Comparison of ENCODE assay signal across 8 cellular contexts in genomic region chr7:143008007-143008901, GRCh38. TPM values are rescaled to one million over a fixed set of nuclear protein-coding genes. Genes with fewer than 3 reads are reported as not detected.
DNase-seq lines count a peak whose midpoint lies in the region; ATAC-seq and TF ChIP-seq lines count a peak whose summit lies in the region.

No MANE protein-coding gene starts in this region.

- no peaks in the 10 kb centered on the region for H3K9me3 ChIP-seq in BE2C
- no peaks in the 10 kb centered on the region for H3K9me3 ChIP-seq in lower lobe of right lung

- DNase-seq in BE2C (peak; percentile 74), NCI-H460 (ENCODE audit: extremely low read depth, low read depth) (peak; percentile 73), dermis microvascular lymphatic vessel endothelial cell (ENCODE audit: low read depth in 2 of 2) (peak; percentile 29 to 59), lower lobe of right lung (peak; percentile 85)
- DNase-seq in activated CD4-positive, alpha-beta T cell treated with anti-CD3 and anti-CD28 coated beads, Interleukin-2, amount 50 U/mL, for 4 hours: peak; percentile 77 to 83
- DNase-seq in stimulated activated CD8-positive, alpha-beta memory T cell treated with anti-CD3 and anti-CD28 coated beads, Interleukin-15, amount 100 ng/mL, for 24 hours (ENCODE audit: low read depth): peak; percentile 75

- no peaks in the 10 kb centered on the region for H3K27me3 ChIP-seq in BE2C
- H3K27me3 ChIP-seq in lower lobe of right lung (ENCODE audit: low read depth): peaks cover 4% of the 10 kb centered on the region

- no peak overlapping the region for H3K4me3 ChIP-seq in BE2C (ENCODE audit: low read depth, low read length)
- H3K4me3 ChIP-seq in lower lobe of right lung: no peak overlapping the region

- H3K27ac ChIP-seq in lower lobe of right lung: no peak overlapping the region

- intact Hi-C loops in lower lobe of right lung (cut with DNase I): loop anchor here (5.0 kb wide), 1 partner anchor 209 kb away; no protein-coding TSS in a partner anchor

- H3K4me1 ChIP-seq in BE2C: no peaks in the 10 kb centered on the region
- peaks cover 1% of the 10 kb centered on the region for H3K4me1 ChIP-seq in lower lobe of right lung

- H3K36me3 ChIP-seq in BE2C (no peaks in the 10 kb centered on the region), lower lobe of right lung (no peaks in the 10 kb centered on the region)

- TF ChIP-seq CTCF in BE2C (IDR thresholded peaks at IDR 0.05; ENCODE audit: low read depth, low read length): peak; percentile 93
- peak; percentile 96 for TF ChIP-seq CTCF in lower lobe of right lung (IDR thresholded peaks at IDR 0.05)

- ATAC-seq in GM18907 (IDR thresholded peaks at IDR 0.05; ENCODE audit: unreplicated experiment) (peak; percentile 93), HG03095 (IDR thresholded peaks at IDR 0.05; ENCODE audit: unreplicated experiment) (peak; percentile 91), lower lobe of right lung (peak; percentile 93 to 96)

RNA-seq across cellular contexts. Expression of gene OR9A2, which starts 18.7 kb away (rescaled TPM):
- not detected for polyA plus RNA-seq in BE2C (2012; ENCODE audit: insufficient read depth, insufficient read length, low read depth)
- not detected in 2 replicates for total RNA-seq in NCI-H460 (2014; rRNA removed; shearing (Covaris generic))
- polyA plus RNA-seq in NCI-H460 (2014; cell fraction: nucleus; rRNA removed): 0.15 TPM in 1 of 2 replicates, not detected in the other
- not detected in 2 replicates for total RNA-seq in dermis microvascular lymphatic vessel endothelial cell
- not detected for total RNA-seq in lower lobe of right lung

RNA-seq across cellular contexts. Expression of gene OR6V1, which starts 43.9 kb away (rescaled TPM):
- polyA plus RNA-seq in BE2C (2012; ENCODE audit: insufficient read depth, insufficient read length, low read depth): not detected
- total RNA-seq in NCI-H460 (2014; rRNA removed; shearing (Covaris generic)): not detected in 2 replicates
- not detected in 2 replicates for polyA plus RNA-seq in NCI-H460 (2014; cell fraction: nucleus; rRNA removed)
- total RNA-seq in dermis microvascular lymphatic vessel endothelial cell (not detected in 2 replicates), lower lobe of right lung (not detected)

RNA-seq across cellular contexts. Expression of gene KEL, which starts 46.1 kb away (rescaled TPM):
- not detected for polyA plus RNA-seq in BE2C (2012; ENCODE audit: insufficient read depth, insufficient read length, low read depth)
- 0.59 TPM in 1 of 2 replicates, not detected in the other for total RNA-seq in NCI-H460 (2014; rRNA removed; shearing (Covaris generic))
- polyA plus RNA-seq in NCI-H460 (2014; cell fraction: nucleus; rRNA removed): 0.15 TPM in 1 of 2 replicates, not detected in the other
- 0.13 TPM in 1 of 2 replicates, not detected in the other for total RNA-seq in dermis microvascular lymphatic vessel endothelial cell
- total RNA-seq in lower lobe of right lung: 1.6 TPM
